ENCODE assay signal across 34 cellular contexts in genomic region chr11:68721075-68721474, GRCh38. TPM values are rescaled to one million over a fixed set of nuclear protein-coding genes. Genes with fewer than 3 reads are reported as not detected.
"Had no signal": no experiment of that assay in that cellular context is flagged by ENCODE, and none has a peak within 500 bp of the region (broad histone marks: within the 10 kb centered on the region; RNA-seq: fewer than 3 reads in every experiment).

No MANE protein-coding gene starts in this region.

- H3K27ac ChIP-seq: adrenal gland, ascending aorta, body of pancreas, brain microvascular endothelial cell, breast epithelium, cardiac muscle cell had no signal

- ATAC-seq: activated naive CD4-positive, alpha-beta T cell treated with anti-CD3 and anti-CD28 coated beads, Interleukin-2, amount 50 U/mL, for 72 hours; activated naive CD8-positive, alpha-beta T cell treated with anti-CD3 and anti-CD28 coated beads, Interleukin-2, amount 50 U/mL, for 24 hours; activated T-cell treated with anti-CD3 and anti-CD28 coated beads, Interleukin-2, amount 50 U/mL, for 4 hours; activated T-cell treated with anti-CD3 and anti-CD28 coated beads, Interleukin-2, amount 50 U/mL, for 72 hours; activated T-helper 17 cell treated with anti-CD3 and anti-CD28 coated beads, Interleukin-2, amount 50 U/mL, for 72 hours; body of pancreas had no signal

- FAIRE-seq: astrocyte, bronchial epithelial cell had no signal

- DNase-seq: activated effector memory CD4-positive, alpha-beta T cell treated with anti-CD3 and anti-CD28 coated beads, Interleukin-2, amount 50 U/mL, for 16 hours; activated effector memory CD4-positive, alpha-beta T cell treated with Interleukin-2 at 50 U/mL for 16 hours; activated gamma-delta T cell; activated gamma-delta T cell treated with Interleukin-2 at 50 U/mL for 16 hours; activated naive CD4-positive, alpha-beta T cell; activated naive CD4-positive, alpha-beta T cell treated with anti-CD3 and anti-CD28 coated beads for 36 hours; activated naive CD4-positive, alpha-beta T cell treated with anti-CD3 and anti-CD28 coated beads, Interleukin-2, amount 10 ng/mL, durations not matched to agents 7 days and 5 days; activated naive CD4-positive, alpha-beta T cell treated with anti-CD3 and anti-CD28 coated beads, Interleukin-2, amount 50 U/mL, for 16 hours; activated naive CD4-positive, alpha-beta T cell treated with Interleukin-2 at 50 U/mL for 16 hours; activated naive CD8-positive, alpha-beta T cell treated with anti-CD3 and anti-CD28 coated beads for 36 hours; activated naive CD8-positive, alpha-beta T cell treated with anti-CD3 and anti-CD28 coated beads, Interleukin-2, amount 10 ng/mL, durations not matched to agents 7 days and 5 days; activated naive CD8-positive, alpha-beta T cell treated with anti-CD3 and anti-CD28 coated beads, Interleukin-2, amount 50 U/mL, for 24 hours; activated T-cell treated with anti-CD3 and anti-CD28 coated beads, Interleukin-2, amount 50 U/mL, for 24 hours; activated T-cell treated with anti-CD3 and anti-CD28 coated beads, Interleukin-2, amount 50 U/mL, for 4 hours; activated T-cell treated with anti-CD3 and anti-CD28 coated beads, Interleukin-2, amount 50 U/mL, for 48 hours; activated T-cell treated with anti-CD3 and anti-CD28 coated beads, Interleukin-2, amount 50 U/mL, for 72 hours; adrenal gland; amniotic stem cell; amygdala; anterior cingulate cortex; aorta; body of pancreas; brain microvascular endothelial cell; caudate nucleus; central memory CD4-positive, alpha-beta T cell; cerebellar nuclear complex had no signal

- H3K9me3 ChIP-seq: adrenal gland, body of pancreas had no signal

- H3K4me1 ChIP-seq: adrenal gland, ascending aorta, body of pancreas, breast epithelium had no signal

- H3K27me3 ChIP-seq: adrenal gland, ascending aorta, body of pancreas, breast epithelium, cardiac muscle cell had no signal

- H3K36me3 ChIP-seq: adrenal gland, ascending aorta, brain microvascular endothelial cell, breast epithelium, cardiac muscle cell had no signal

- H3K4me3 ChIP-seq: adrenal gland, ascending aorta, body of pancreas, breast epithelium, cardiac muscle cell had no signal

RNA-seq across cellular contexts. Expression of gene TESMIN, which starts 30.2 kb away (rescaled TPM):
- total RNA-seq: ascending aorta had no signal

RNA-seq across cellular contexts. Expression of gene GAL, which starts 36.7 kb away (rescaled TPM):
- total RNA-seq: activated naive CD8-positive, alpha-beta T cell treated with anti-CD3 and anti-CD28 coated beads, Interleukin-2, amount 10 ng/mL, durations not matched to agents 7 days and 5 days; aorta; ascending aorta; cerebellum had no signal
